ENCODE assay signal across 8 cellular contexts in genomic region chr3:141877911-141878310, GRCh38. TPM values are rescaled to one million over a fixed set of nuclear protein-coding genes. Genes with fewer than 3 reads are reported as not detected.
A peak's percentile ranks its signal among the peaks of the same experiment; 100 is the strongest.
DNase-seq lines count a peak whose midpoint lies in the region; ATAC-seq, FAIRE-seq and TF ChIP-seq lines count a peak whose summit lies in the region.

No MANE protein-coding gene starts in this region.

- intact Hi-C loops in A673 (cut with micrococcal nuclease; ENCODE audit: unreplicated experiment) (loop anchor here (2.0 to 10.0 kb wide), 3 partner anchors 139 to 643 kb away; partner anchors contain the start of genes PXYLP1 and RNF7), testis (cut with DNase I; ENCODE audit: low total_unique reads) (loop anchor here (10.0 kb wide), 1 partner anchor 143 kb away; the partner anchor contains the start of gene RNF7), lower leg skin (cut with DNase I; ENCODE audit: low total_unique reads) (loop anchor here (10.0 kb wide), 1 partner anchor 143 kb away; the partner anchor contains the start of gene RNF7)
- intact Hi-C loops in activated CD4-positive, alpha-beta memory T cell treated with anti-CD3 and anti-CD28 coated beads for 36 hours (cut with micrococcal nuclease) = loop anchor here (1.0 to 10.0 kb wide), 5 partner anchors 9 to 573 kb away; partner anchors contain the start of genes RASA2 and TFDP2

- 21 to 37% methylated on average over 3 of the region's 3 CpGs for WGBS in testis, 2 donors
- WGBS in lower leg skin, 2 donors = 23 to 25% methylated on average over 3 of the region's 3 CpGs

- H3K27me3 ChIP-seq in A673 (replicated peaks; ENCODE audit: insufficient read depth, low read depth, low read length, poor library complexity) (no peaks in the 10 kb centered on the region), testis (no peaks in the 10 kb centered on the region)

- peak overlapping the region; percentile 99 for H3K4me3 ChIP-seq in A673 (ENCODE audit: low read depth, low read length, poor library complexity, severe bottlenecking)
- H3K4me3 ChIP-seq in iPS-11a (ENCODE audit: low read depth, low read length) = peak overlapping the region; percentile 94
- peak overlapping the region; percentile 84 to 90 for H3K4me3 ChIP-seq in testis
- H3K4me3 ChIP-seq in lower leg skin (ENCODE audit: low read depth, poor library complexity, severe bottlenecking) = no peak overlapping the region

- peaks cover 33% of the 10 kb centered on the region for H3K4me1 ChIP-seq in A673 (ENCODE audit: insufficient read depth, low read length, poor library complexity, severe bottlenecking)
- H3K4me1 ChIP-seq in testis = peaks cover 10% of the 10 kb centered on the region

- peak overlapping the region; percentile 87 for H3K27ac Mint-ChIP-seq in activated CD4-positive, alpha-beta memory T cell treated with anti-CD3 and anti-CD28 coated beads for 36 hours

- TF ChIP-seq CTCF in A673 (conservative IDR thresholded peaks at IDR 0.05; ENCODE audit: low read depth, low read length) (no peak), testis (IDR thresholded peaks at IDR 0.05) (no peak), lower leg skin (IDR thresholded peaks at IDR 0.05) (no peak)

- H3K36me3 Mint-ChIP-seq in activated CD4-positive, alpha-beta memory T cell treated with anti-CD3 and anti-CD28 coated beads for 36 hours = peaks cover 25% of the 10 kb centered on the region

- POLR2A ChIA-PET in A673 (lab: Charles Lee; ENCODE audit: low non-redundant PET) = no interaction called here
- POLR2A ChIA-PET in activated CD4-positive, alpha-beta memory T cell treated with anti-CD3 and anti-CD28 coated beads for 36 hours (lab: Charles Lee) = interaction anchor here (0.7 to 4.3 kb wide), 5 partner anchors 7 to 139 kb away, joined by 6 to 56 read pairs (median 6); partner anchors contain the start of gene RNF7

- H3K4me3 Mint-ChIP-seq in activated CD4-positive, alpha-beta memory T cell treated with anti-CD3 and anti-CD28 coated beads for 36 hours = peak overlapping the region; percentile 86

- H3K4me1 Mint-ChIP-seq in activated CD4-positive, alpha-beta memory T cell treated with anti-CD3 and anti-CD28 coated beads for 36 hours (ENCODE audit: low read depth) = peaks cover 44% of the 10 kb centered on the region

- no peaks in the 10 kb centered on the region for H3K27me3 Mint-ChIP-seq in activated CD4-positive, alpha-beta memory T cell treated with anti-CD3 and anti-CD28 coated beads for 36 hours

- ATAC-seq in HG02973 (IDR thresholded peaks at IDR 0.05; ENCODE audit: unreplicated experiment) = no peak
- no peak for ATAC-seq in GM21825 (IDR thresholded peaks at IDR 0.05; ENCODE audit: unreplicated experiment)

- H3K27ac ChIP-seq in A673 (ENCODE audit: low read depth, low read length, poor library complexity, severe bottlenecking) (peak overlapping the region; percentile 97), testis (peak overlapping the region; percentile 78 to 100)

- CTCF ChIA-PET in A673 (lab: Charles Lee) = no interaction called here
- CTCF ChIA-PET in activated CD4-positive, alpha-beta memory T cell treated with anti-CD3 and anti-CD28 coated beads for 36 hours (lab: Charles Lee) = interaction anchor here (4.5 to 6.4 kb wide), 2 partner anchors 35 to 138 kb away, joined by 49 to 110 read pairs; partner anchors contain the start of gene RNF7

- H3K9me3 Mint-ChIP-seq in activated CD4-positive, alpha-beta memory T cell treated with anti-CD3 and anti-CD28 coated beads for 36 hours = no peaks in the 10 kb centered on the region

- H3K9me3 ChIP-seq in A673 (ENCODE audit: low read depth, low read length, poor library complexity, severe bottlenecking) = no peaks in the 10 kb centered on the region
- H3K9me3 ChIP-seq in testis = no peaks in the 10 kb centered on the region

- DNase-seq in A673 (ENCODE audit: low spot score) = peak; percentile 46
- DNase-seq in H54 (ENCODE audit: insufficient read length, low spot score) = no peak
- no peak for DNase-seq in activated CD4-positive, alpha-beta memory T cell treated with anti-CD3 and anti-CD28 coated beads for 36 hours
- no peak for DNase-seq in testis
- DNase-seq in lower leg skin (ENCODE audit: low spot score in 2 of 2) = no peak

- TF ChIP-seq POLR2A in H54 (IDR thresholded peaks at IDR 0.05; ENCODE audit: low read depth, low read length) = no peak
- no peak for TF ChIP-seq POLR2A in testis (IDR thresholded peaks at IDR 0.05)
- TF ChIP-seq POLR2A in lower leg skin (IDR thresholded peaks at IDR 0.05) = no peak

- TSS peak; percentile 44 for BruUV-seq in A673 (replicated peaks; lab: Mats Ljungman, UMichigan)

- FAIRE-seq in H54 (lab: Jason Lieb, UNC) = peak; percentile 69

- no peaks in the 10 kb centered on the region for H3K36me3 ChIP-seq in A673 (ENCODE audit: insufficient read depth, low read length, poor library complexity, severe bottlenecking)
- no peaks in the 10 kb centered on the region for H3K36me3 ChIP-seq in testis (ENCODE audit: low read depth, missing control alignments)

RNA-seq across cellular contexts. Expression of gene ATP1B3, which starts 1.5 kb away (rescaled TPM):
- total RNA-seq in A673 (2021) (130 and 167 TPM in 2 replicates), testis (10 to 100 TPM; 47.1 to 79.5 TPM), lower leg skin (100 to 1,000 TPM; 120 to 161 (median 140) TPM)
- 100 to 1,000 TPM; 143 to 145 TPM for total RNA-seq in activated CD4-positive, alpha-beta memory T cell treated with anti-CD3 and anti-CD28 coated beads for 36 hours
- polyA plus RNA-seq in testis (ENCODE audit: insufficient read depth, low read depth, low replicate concordance) = 147 TPM
